Comparison of ENCODE assay signal across 9 cellular contexts in the genomic region with DNA sequence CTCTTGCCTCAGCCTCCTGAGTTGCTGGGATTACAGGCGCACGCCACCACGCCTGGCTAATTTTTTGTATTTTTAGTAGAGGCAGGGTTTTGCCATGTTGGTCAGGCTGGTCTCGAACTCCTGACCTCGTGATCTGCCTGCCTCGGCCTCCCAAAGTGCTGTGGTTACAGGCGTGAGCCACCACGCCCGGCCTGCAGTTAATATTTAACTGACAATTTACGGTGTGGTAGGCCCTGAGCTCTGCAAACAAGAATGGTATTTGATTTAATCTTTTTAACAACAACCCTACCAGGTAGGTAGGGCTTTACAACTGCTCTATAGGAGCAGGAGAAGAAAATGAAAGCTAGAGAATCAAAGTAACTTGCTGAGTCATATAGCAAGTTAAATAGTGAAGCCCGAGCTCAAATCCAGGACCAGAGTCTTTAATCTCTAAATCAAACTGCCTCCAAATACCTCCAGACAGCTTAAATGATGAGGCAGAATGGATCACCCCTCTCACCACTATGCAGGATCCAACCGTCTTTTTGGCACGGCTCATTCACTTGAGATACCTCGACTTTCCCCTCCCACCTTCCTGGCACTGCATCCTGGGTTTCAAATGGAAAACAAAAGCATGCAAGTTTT. TPM values are rescaled to one million over a fixed set of nuclear protein-coding genes. Genes with fewer than 3 reads are reported as not detected.
DNase-seq lines count a peak whose midpoint lies in the region; ATAC-seq lines count a peak whose summit lies in the region.
"Had no signal": no experiment of that assay in that cellular context is flagged by ENCODE, and none has a peak within 500 bp of the region (broad histone marks: within the 10 kb centered on the region; RNA-seq: fewer than 3 reads in every experiment).

No MANE protein-coding gene starts in this region.

- H3K36me3 Mint-ChIP-seq in activated CD4-positive, alpha-beta T cell treated with anti-CD3 and anti-CD28 coated beads, Interleukin-2, amount 10 ng/mL, durations not matched to agents 7 days and 5 days (ENCODE audit: low read depth): peaks cover 25% of the 10 kb centered on the region
- H3K36me3 Mint-ChIP-seq in activated T-helper 1 cell treated with anti-CD3 and anti-CD28 coated beads, Interleukin-12 subunit alpha, Interleukin-12 subunit beta, Interleukin-2, Interleukin-4 antibody, amounts not matched to agents 30 ng/mL and 10 ng/mL and 1 ng/mL, durations not matched to agents 14 hours and 24 hours and 36 hours (ENCODE audit: low read depth): peaks cover 33% of the 10 kb centered on the region
- peaks cover 27% of the 10 kb centered on the region for H3K36me3 Mint-ChIP-seq in stimulated activated naive CD8-positive, alpha-beta T cell treated with anti-CD3 and anti-CD28 coated beads, Interleukin-15, Interleukin-2, amounts not matched to agents 100 ng/mL and 50 ng/mL, for 24 hours (ENCODE audit: low read depth)
- H3K36me3 Mint-ChIP-seq in stimulated activated memory B cell treated with anti-CD40 and anti-IgM and Interleukin-4, amounts not matched to agents 10 μg/mL and 1 μg/mL and 100 μg/mL, for 72 hours: peaks cover 32% of the 10 kb centered on the region

- peaks cover 31% of the 10 kb centered on the region for H3K4me1 Mint-ChIP-seq in activated CD4-positive, alpha-beta T cell treated with anti-CD3 and anti-CD28 coated beads, Interleukin-2, amount 10 ng/mL, durations not matched to agents 7 days and 5 days
- peaks cover 65% of the 10 kb centered on the region for H3K4me1 Mint-ChIP-seq in activated T-helper 1 cell treated with anti-CD3 and anti-CD28 coated beads, Interleukin-12 subunit alpha, Interleukin-12 subunit beta, Interleukin-2, Interleukin-4 antibody, amounts not matched to agents 30 ng/mL and 10 ng/mL and 1 ng/mL, durations not matched to agents 14 hours and 24 hours and 36 hours (ENCODE audit: low read depth)
- H3K4me1 Mint-ChIP-seq in stimulated activated naive CD8-positive, alpha-beta T cell treated with anti-CD3 and anti-CD28 coated beads, Interleukin-15, Interleukin-2, amounts not matched to agents 100 ng/mL and 50 ng/mL, for 24 hours (ENCODE audit: low read depth): peaks cover 10% of the 10 kb centered on the region
- peaks cover 6% of the 10 kb centered on the region for H3K4me1 Mint-ChIP-seq in stimulated activated memory B cell treated with anti-CD40 and anti-IgM and Interleukin-4, amounts not matched to agents 10 μg/mL and 1 μg/mL and 100 μg/mL, for 72 hours

- no peaks in the 10 kb centered on the region for H3K27me3 Mint-ChIP-seq in activated CD4-positive, alpha-beta T cell treated with anti-CD3 and anti-CD28 coated beads, Interleukin-2, amount 10 ng/mL, durations not matched to agents 7 days and 5 days
- no peaks in the 10 kb centered on the region for H3K27me3 Mint-ChIP-seq in activated T-helper 1 cell treated with anti-CD3 and anti-CD28 coated beads, Interleukin-12 subunit alpha, Interleukin-12 subunit beta, Interleukin-2, Interleukin-4 antibody, amounts not matched to agents 30 ng/mL and 10 ng/mL and 1 ng/mL, durations not matched to agents 14 hours and 24 hours and 36 hours (ENCODE audit: insufficient read depth)
- H3K27me3 Mint-ChIP-seq in stimulated activated naive CD8-positive, alpha-beta T cell treated with anti-CD3 and anti-CD28 coated beads, Interleukin-15, Interleukin-2, amounts not matched to agents 100 ng/mL and 50 ng/mL, for 24 hours: no peaks in the 10 kb centered on the region
- H3K27me3 Mint-ChIP-seq in stimulated activated memory B cell treated with anti-CD40 and anti-IgM and Interleukin-4, amounts not matched to agents 10 μg/mL and 1 μg/mL and 100 μg/mL, for 72 hours: no peaks in the 10 kb centered on the region

- H3K4me3 Mint-ChIP-seq in activated CD4-positive, alpha-beta T cell treated with anti-CD3 and anti-CD28 coated beads, Interleukin-2, amount 10 ng/mL, durations not matched to agents 7 days and 5 days: peak overlapping the region; percentile 59
- peak overlapping the region; percentile 61 for H3K4me3 Mint-ChIP-seq in activated T-helper 1 cell treated with anti-CD3 and anti-CD28 coated beads, Interleukin-12 subunit alpha, Interleukin-12 subunit beta, Interleukin-2, Interleukin-4 antibody, amounts not matched to agents 30 ng/mL and 10 ng/mL and 1 ng/mL, durations not matched to agents 14 hours and 24 hours and 36 hours
- H3K4me3 Mint-ChIP-seq in stimulated activated naive CD8-positive, alpha-beta T cell treated with anti-CD3 and anti-CD28 coated beads, Interleukin-15, Interleukin-2, amounts not matched to agents 100 ng/mL and 50 ng/mL, for 24 hours: peak overlapping the region; percentile 27
- H3K4me3 Mint-ChIP-seq in stimulated activated memory B cell treated with anti-CD40 and anti-IgM and Interleukin-4, amounts not matched to agents 10 μg/mL and 1 μg/mL and 100 μg/mL, for 72 hours: no peak overlapping the region

- H3K9me3 Mint-ChIP-seq in activated CD4-positive, alpha-beta T cell treated with anti-CD3 and anti-CD28 coated beads, Interleukin-2, amount 10 ng/mL, durations not matched to agents 7 days and 5 days: no peaks in the 10 kb centered on the region
- no peaks in the 10 kb centered on the region for H3K9me3 Mint-ChIP-seq in activated T-helper 1 cell treated with anti-CD3 and anti-CD28 coated beads, Interleukin-12 subunit alpha, Interleukin-12 subunit beta, Interleukin-2, Interleukin-4 antibody, amounts not matched to agents 30 ng/mL and 10 ng/mL and 1 ng/mL, durations not matched to agents 14 hours and 24 hours and 36 hours
- no peaks in the 10 kb centered on the region for H3K9me3 Mint-ChIP-seq in stimulated activated naive CD8-positive, alpha-beta T cell treated with anti-CD3 and anti-CD28 coated beads, Interleukin-15, Interleukin-2, amounts not matched to agents 100 ng/mL and 50 ng/mL, for 24 hours
- no peaks in the 10 kb centered on the region for H3K9me3 Mint-ChIP-seq in stimulated activated memory B cell treated with anti-CD40 and anti-IgM and Interleukin-4, amounts not matched to agents 10 μg/mL and 1 μg/mL and 100 μg/mL, for 72 hours

- CTCF ChIA-PET in activated CD4-positive, alpha-beta T cell treated with anti-CD3 and anti-CD28 coated beads, Interleukin-2, amount 10 ng/mL, durations not matched to agents 7 days and 5 days (lab: Charles Lee): interaction anchor here (0.8 to 2.0 kb wide), 6 partner anchors 15 to 335 kb away, joined by 3 to 9 read pairs (median 5); no protein-coding TSS in a partner anchor

- intact Hi-C loops in activated T-helper 1 cell treated with anti-CD3 and anti-CD28 coated beads, Interleukin-12 subunit alpha, Interleukin-12 subunit beta, Interleukin-2, Interleukin-4 antibody, amounts not matched to agents 30 ng/mL and 10 ng/mL and 1 ng/mL, durations not matched to agents 14 hours and 24 hours and 36 hours (cut with micrococcal nuclease): loop anchor here (1.0 to 5.0 kb wide), 5 partner anchors 8 to 337 kb away; a partner anchor contains a TSS

- peak overlapping the region; percentile 77 for H3K27ac Mint-ChIP-seq in activated CD4-positive, alpha-beta T cell treated with anti-CD3 and anti-CD28 coated beads, Interleukin-2, amount 10 ng/mL, durations not matched to agents 7 days and 5 days
- peak overlapping the region; percentile 80 for H3K27ac Mint-ChIP-seq in activated T-helper 1 cell treated with anti-CD3 and anti-CD28 coated beads, Interleukin-12 subunit alpha, Interleukin-12 subunit beta, Interleukin-2, Interleukin-4 antibody, amounts not matched to agents 30 ng/mL and 10 ng/mL and 1 ng/mL, durations not matched to agents 14 hours and 24 hours and 36 hours
- H3K27ac Mint-ChIP-seq in stimulated activated naive CD8-positive, alpha-beta T cell treated with anti-CD3 and anti-CD28 coated beads, Interleukin-15, Interleukin-2, amounts not matched to agents 100 ng/mL and 50 ng/mL, for 24 hours: no peak overlapping the region
- H3K27ac Mint-ChIP-seq in stimulated activated memory B cell treated with anti-CD40 and anti-IgM and Interleukin-4, amounts not matched to agents 10 μg/mL and 1 μg/mL and 100 μg/mL, for 72 hours: no peak overlapping the region

- POLR2A ChIA-PET in activated CD4-positive, alpha-beta T cell treated with anti-CD3 and anti-CD28 coated beads, Interleukin-2, amount 10 ng/mL, durations not matched to agents 7 days and 5 days (lab: Charles Lee): interaction anchor here (1.2 to 1.7 kb wide), 3 partner anchors 9 to 55 kb away, joined by 6 to 7 read pairs (median 7); a partner anchor contains a TSS

- DNase-seq in activated CD4-positive, alpha-beta T cell treated with anti-CD3 and anti-CD28 coated beads, Interleukin-2, amount 10 ng/mL, durations not matched to agents 7 days and 5 days: peak; percentile 33
- no peak for DNase-seq in activated CD4-positive, alpha-beta T cell treated with anti-CD3 and anti-CD28 coated beads for 48 hours
- peak; percentile 21 for DNase-seq in activated T-helper 1 cell treated with anti-CD3 and anti-CD28 coated beads, Interleukin-12 subunit alpha, Interleukin-12 subunit beta, Interleukin-2, Interleukin-4 antibody, amounts not matched to agents 30 ng/mL and 10 ng/mL and 1 ng/mL, durations not matched to agents 14 hours and 24 hours and 36 hours (ENCODE audit: low spot score)

- ATAC-seq in HG02973 (IDR thresholded peaks at IDR 0.05; ENCODE audit: unreplicated experiment) (peak; percentile 66), HG03025 (IDR thresholded peaks at IDR 0.05; ENCODE audit: low FRiP score, unreplicated experiment) (no peak), HG03280 (IDR thresholded peaks at IDR 0.05; ENCODE audit: unreplicated experiment) (no peak)
- ATAC-seq in stimulated activated memory B cell treated with anti-CD40 and anti-IgM and Interleukin-4, amounts not matched to agents 10 μg/mL and 1 μg/mL and 100 μg/mL, for 72 hours: no peak

RNA-seq across cellular contexts. Expression of a gene that starts 9.4 kb away (rescaled TPM):
- total RNA-seq in activated CD4-positive, alpha-beta T cell treated with anti-CD3 and anti-CD28 coated beads, Interleukin-2, amount 10 ng/mL, durations not matched to agents 7 days and 5 days: 10 to 100 TPM; 12.1 to 12.2 TPM
- total RNA-seq in activated T-helper 1 cell treated with anti-CD3 and anti-CD28 coated beads, Interleukin-12 subunit alpha, Interleukin-12 subunit beta, Interleukin-2, Interleukin-4 antibody, amounts not matched to agents 30 ng/mL and 10 ng/mL and 1 ng/mL, durations not matched to agents 14 hours and 24 hours and 36 hours: 31.2 and 31.4 TPM in 2 replicates

RNA-seq across cellular contexts. Expression of a gene that starts 20.5 kb away (rescaled TPM):
- total RNA-seq in activated CD4-positive, alpha-beta T cell treated with anti-CD3 and anti-CD28 coated beads, Interleukin-2, amount 10 ng/mL, durations not matched to agents 7 days and 5 days: 1 to 10 TPM in 1 of 2 experiments, under 1 TPM in 1; 0.67 to 1.9 TPM
- 5.1 and 7.1 TPM in 2 replicates for total RNA-seq in activated T-helper 1 cell treated with anti-CD3 and anti-CD28 coated beads, Interleukin-12 subunit alpha, Interleukin-12 subunit beta, Interleukin-2, Interleukin-4 antibody, amounts not matched to agents 30 ng/mL and 10 ng/mL and 1 ng/mL, durations not matched to agents 14 hours and 24 hours and 36 hours
- total RNA-seq: skeletal muscle tissue had no signal

RNA-seq across cellular contexts. Expression of a gene that starts 52.3 kb away (rescaled TPM):
- total RNA-seq in activated CD4-positive, alpha-beta T cell treated with anti-CD3 and anti-CD28 coated beads, Interleukin-2, amount 10 ng/mL, durations not matched to agents 7 days and 5 days: 10 to 100 TPM; 33.1 to 53.9 TPM
- total RNA-seq in activated T-helper 1 cell treated with anti-CD3 and anti-CD28 coated beads, Interleukin-12 subunit alpha, Interleukin-12 subunit beta, Interleukin-2, Interleukin-4 antibody, amounts not matched to agents 30 ng/mL and 10 ng/mL and 1 ng/mL, durations not matched to agents 14 hours and 24 hours and 36 hours: 41.8 and 49.7 TPM in 2 replicates

RNA-seq across cellular contexts. Expression of a gene that starts 55.1 kb away (rescaled TPM):
- 10 to 100 TPM; 26.9 to 31.0 TPM for total RNA-seq in activated CD4-positive, alpha-beta T cell treated with anti-CD3 and anti-CD28 coated beads, Interleukin-2, amount 10 ng/mL, durations not matched to agents 7 days and 5 days
- total RNA-seq in activated T-helper 1 cell treated with anti-CD3 and anti-CD28 coated beads, Interleukin-12 subunit alpha, Interleukin-12 subunit beta, Interleukin-2, Interleukin-4 antibody, amounts not matched to agents 30 ng/mL and 10 ng/mL and 1 ng/mL, durations not matched to agents 14 hours and 24 hours and 36 hours: 29.2 and 29.6 TPM in 2 replicates

Comparison
In these comparisons a context has a peak if more than half of its experiments do, and no peak if none do; other contexts are left out.
1. H3K27ac Mint-ChIP-seq: peak in activated CD4-positive, alpha-beta T cell treated with anti-CD3 and anti-CD28 coated beads, Interleukin-2, amount 10 ng/mL, durations not matched to agents 7 days and 5 days (single experiment) and activated T-helper 1 cell treated with anti-CD3 and anti-CD28 coated beads, Interleukin-12 subunit alpha, Interleukin-12 subunit beta, Interleukin-2, Interleukin-4 antibody, amounts not matched to agents 30 ng/mL and 10 ng/mL and 1 ng/mL, durations not matched to agents 14 hours and 24 hours and 36 hours (single experiment); none in stimulated activated naive CD8-positive, alpha-beta T cell treated with anti-CD3 and anti-CD28 coated beads, Interleukin-15, Interleukin-2, amounts not matched to agents 100 ng/mL and 50 ng/mL, for 24 hours (single experiment) and stimulated activated memory B cell treated with anti-CD40 and anti-IgM and Interleukin-4, amounts not matched to agents 10 μg/mL and 1 μg/mL and 100 μg/mL, for 72 hours (single experiment).